Comparison of ENCODE assay signal across 10 cellular contexts in genomic region chr2:28413896-28414290, GRCh38. TPM values are rescaled to one million over a fixed set of nuclear protein-coding genes. Genes with fewer than 3 reads are reported as not detected.
A peak's percentile ranks its signal among the peaks of the same experiment; 100 is the strongest.
DNase-seq lines count a peak whose midpoint lies in the region; ATAC-seq and TF ChIP-seq lines count a peak whose summit lies in the region.
"Had no signal": no experiment of that assay in that cellular context is flagged by ENCODE, and none has a peak within 500 bp of the region (broad histone marks: within the 10 kb centered on the region; RNA-seq: fewer than 3 reads in every experiment).

No MANE protein-coding gene starts in this region.

- H3K27me3 ChIP-seq in HUES64 (ENCODE audit: insufficient read depth, low read length) (no peaks in the 10 kb centered on the region), colonic mucosa (no peaks in the 10 kb centered on the region), osteoblast (ENCODE audit: insufficient read depth, low read length) (no peaks in the 10 kb centered on the region), body of pancreas (no peaks in the 10 kb centered on the region)
- H3K27me3 ChIP-seq: thyroid gland had no signal

- H3K36me3 ChIP-seq in HUES64 (ENCODE audit: insufficient read depth, low read length) (peaks cover 24% of the 10 kb centered on the region; the same call in 1 of the 2 replicates), colonic mucosa (peaks cover 32% of the 10 kb centered on the region), osteoblast (ENCODE audit: insufficient read depth, low read length) (peaks cover 93% of the 10 kb centered on the region), body of pancreas (replicated peaks in 1 of 2; ENCODE audit: insufficient read depth in 1 of 2, low read depth in 2 of 2) (peaks cover 20 to 49% of the 10 kb centered on the region in 2 donors)

- H3K4me2 ChIP-seq in osteoblast (ENCODE audit: insufficient read depth, low read length), result no peak overlapping the region

- H3K9ac ChIP-seq in HUES64 (ENCODE audit: low read depth, low read length) (no peak overlapping the region), colonic mucosa (ENCODE audit: low read depth in 2 of 2, low read length in 2 of 2) (peak overlapping the region; percentile 29 to 44)

- WGBS in HUES64, result 71% methylated on average over 7 of the region's 7 CpGs
- WGBS in body of pancreas, 2 donors, result 75 to 77% methylated on average over 7 of the region's 7 CpGs

- H3K4me3 ChIP-seq in HUES64 (ENCODE audit: low read length), result no peak overlapping the region
- no peak overlapping the region for H3K4me3 ChIP-seq in colonic mucosa
- no peak overlapping the region for H3K4me3 ChIP-seq in osteoblast (ENCODE audit: insufficient read depth, low read length)
- H3K4me3 ChIP-seq in body of pancreas, result no peak overlapping the region
- H3K4me3 ChIP-seq: thyroid gland had no signal

- no peak overlapping the region for H2AFZ ChIP-seq in osteoblast (ENCODE audit: low read length)

- DNase-seq in DMS 273 (lab: John Stamatoyannopoulos, UW; ENCODE audit: unreplicated experiment) (peak; percentile 46), DMS 273 treated with DMSO at 0.1 percent for 48 hours (lab: John Stamatoyannopoulos, UW) (no peak), colonic mucosa (no peak), osteoblast (ENCODE audit: insufficient read length, low spot score, missing footprints) (no peak), body of pancreas (no peak), NAMALWA (ENCODE audit: low spot score) (no peak)

- intact Hi-C loops in colonic mucosa (cut with DNase I), result no loop called here
- intact Hi-C loops in body of pancreas (cut with DNase I), result no loop called here

- peaks cover 8% of the 10 kb centered on the region; the same call in 1 of the 2 replicates for H3K4me1 ChIP-seq in HUES64 (ENCODE audit: insufficient read depth, low read length)
- peaks cover 13% of the 10 kb centered on the region for H3K4me1 ChIP-seq in colonic mucosa
- peaks cover 12% of the 10 kb centered on the region for H3K4me1 ChIP-seq in osteoblast (ENCODE audit: insufficient read depth, low read length)
- peaks cover 7% of the 10 kb centered on the region for H3K4me1 ChIP-seq in body of pancreas

- no peaks in the 10 kb centered on the region for H3K9me3 ChIP-seq in HUES64 (ENCODE audit: insufficient read depth, low read depth, low read length)
- H3K9me3 ChIP-seq in colonic mucosa, result no peaks in the 10 kb centered on the region
- no peaks in the 10 kb centered on the region for H3K9me3 ChIP-seq in osteoblast (ENCODE audit: low read depth, low read length)
- no peaks in the 10 kb centered on the region for H3K9me3 ChIP-seq in body of pancreas
- H3K9me3 ChIP-seq: thyroid gland had no signal

- peaks cover 88% of the 10 kb centered on the region for H3K79me2 ChIP-seq in osteoblast (ENCODE audit: insufficient read depth, low read length)

- H4K20me1 ChIP-seq in osteoblast (ENCODE audit: insufficient read depth, low read length), result peaks cover 82% of the 10 kb centered on the region

- H3K27ac ChIP-seq in HUES64 (ENCODE audit: low read depth, low read length) (peak overlapping the region; percentile 65), colonic mucosa (peak overlapping the region; percentile 15), osteoblast (ENCODE audit: low read depth, low read length) (peak overlapping the region; percentile 49), body of pancreas (no peak overlapping the region)
- H3K27ac ChIP-seq: 22Rv1, thyroid gland had no signal

- no peak for ATAC-seq in body of pancreas
- no peak for ATAC-seq in HG03520 (IDR thresholded peaks at IDR 0.05; ENCODE audit: unreplicated experiment)

- TF ChIP-seq POLR2A in body of pancreas (IDR thresholded peaks at IDR 0.05), result no peak

- TF ChIP-seq CTCF in colonic mucosa (IDR thresholded peaks at IDR 0.05), result no peak
- TF ChIP-seq CTCF in osteoblast (IDR thresholded peaks at IDR 0.05; ENCODE audit: extremely low read depth, low read depth, low read length), result no peak
- no peak for TF ChIP-seq CTCF in body of pancreas (IDR thresholded peaks at IDR 0.05)

RNA-seq across cellular contexts. Expression of gene FOSL2, which starts 21.2 kb away (rescaled TPM):
- polyA plus RNA-seq in HUES64 (2013, experiment 1 of 2), result 1.4 TPM
- polyA plus RNA-seq in HUES64 (2013, experiment 2 of 2), result 1.0 TPM
- 100 to 1,000 TPM in 1 of 2 donors, 10 to 100 TPM in 1; 74.2 to 142 TPM for total RNA-seq in colonic mucosa
- 64.5 and 86.9 TPM in 2 replicates for total RNA-seq in osteoblast
- total RNA-seq in body of pancreas, result 10 to 100 TPM; 27.5 to 33.9 TPM

Comparison
In these comparisons a context has a peak if more than half of its experiments do, and no peak if none do; other contexts are left out.
1. H3K27ac ChIP-seq: peak in HUES64 (single experiment), colonic mucosa (single experiment) and osteoblast (single experiment); none in body of pancreas (0 of 4).